Comparison of ENCODE assay signal across 1 cellular context in the genomic region with DNA sequence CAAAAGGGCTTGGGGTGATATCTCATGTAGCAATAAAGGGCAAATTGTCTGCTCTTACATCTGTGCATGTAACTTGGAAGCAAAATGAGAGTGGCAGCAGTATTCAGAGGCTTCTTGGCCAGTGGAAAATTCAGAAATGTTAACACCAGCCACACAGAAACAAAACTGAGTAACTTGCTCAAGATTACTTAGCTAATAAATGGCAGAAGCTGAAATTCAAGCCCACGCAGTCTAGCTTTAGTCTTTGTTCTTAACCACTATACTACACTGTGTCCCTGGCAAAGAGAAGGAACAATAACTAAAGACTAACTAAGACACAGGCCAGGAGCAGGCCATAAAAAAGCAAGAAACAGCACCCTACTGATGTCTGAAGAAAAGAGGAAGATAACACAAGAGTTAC.
TF ChIP-seq lines count a peak whose summit lies in the region.

No MANE protein-coding gene starts in this region.

TF ChIP-seq in GM12878, 131 proteins besides CTCF, POLR2A, EP300 and RAD21 (continued from another document):
- TF ChIP-seq, protein P1, sequence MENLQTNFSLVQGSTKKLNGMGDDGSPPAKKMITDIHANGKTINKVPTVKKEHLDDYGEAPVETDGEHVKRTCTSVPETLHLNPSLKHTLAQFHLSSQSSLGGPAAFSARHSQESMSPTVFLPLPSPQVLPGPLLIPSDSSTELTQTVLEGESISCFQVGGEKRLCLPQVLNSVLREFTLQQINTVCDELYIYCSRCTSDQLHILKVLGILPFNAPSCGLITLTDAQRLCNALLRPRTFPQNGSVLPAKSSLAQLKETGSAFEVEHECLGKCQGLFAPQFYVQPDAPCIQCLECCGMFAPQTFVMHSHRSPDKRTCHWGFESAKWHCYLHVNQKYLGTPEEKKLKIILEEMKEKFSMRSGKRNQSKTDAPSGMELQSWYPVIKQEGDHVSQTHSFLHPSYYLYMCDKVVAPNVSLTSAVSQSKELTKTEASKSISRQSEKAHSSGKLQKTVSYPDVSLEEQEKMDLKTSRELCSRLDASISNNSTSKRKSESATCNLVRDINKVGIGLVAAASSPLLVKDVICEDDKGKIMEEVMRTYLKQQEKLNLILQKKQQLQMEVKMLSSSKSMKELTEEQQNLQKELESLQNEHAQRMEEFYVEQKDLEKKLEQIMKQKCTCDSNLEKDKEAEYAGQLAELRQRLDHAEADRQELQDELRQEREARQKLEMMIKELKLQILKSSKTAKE (IDR thresholded peaks at IDR 0.05; ENCODE audit: low read depth, poor library complexity, severe bottlenecking): no peak
